ENCODE assay signal across 8 cellular contexts in the genomic region with DNA sequence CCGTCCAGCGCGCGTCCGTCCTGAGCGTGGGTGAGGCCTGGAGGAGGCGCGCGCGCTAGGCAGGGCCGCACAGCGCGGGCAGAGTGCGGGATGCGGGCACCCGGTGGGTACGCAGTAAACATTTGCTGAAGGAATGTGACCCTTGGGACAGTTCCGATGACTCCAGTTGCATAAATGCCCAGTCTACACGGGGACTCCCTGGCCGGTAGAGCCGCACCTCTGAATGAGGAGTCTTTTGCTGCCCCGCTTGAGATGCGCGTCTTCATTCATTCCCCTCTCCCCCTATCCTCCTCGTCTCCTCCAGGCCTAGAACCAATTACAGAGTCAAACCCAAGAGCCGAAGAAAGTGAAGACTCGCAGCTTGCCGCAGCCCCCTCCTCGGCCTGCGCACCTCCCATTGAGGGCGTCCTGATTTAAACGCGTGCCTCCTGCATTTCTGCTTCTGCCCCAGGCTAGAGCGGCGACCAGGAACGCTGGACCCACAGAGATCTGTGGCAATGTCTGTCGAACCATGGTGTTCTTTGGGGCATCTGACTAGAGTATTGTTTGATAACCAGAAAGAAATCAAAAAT. TPM values are rescaled to one million over a fixed set of nuclear protein-coding genes. Genes with fewer than 3 reads are reported as not detected.
DNase-seq lines count a peak whose midpoint lies in the region; ATAC-seq lines count a peak whose summit lies in the region.

No MANE protein-coding gene starts in this region.

- no peaks in the 10 kb centered on the region for H3K9me3 Mint-ChIP-seq in CD4-positive, alpha-beta memory T cell

- H3K4me3 ChIP-seq in CD4-positive, alpha-beta memory T cell (ENCODE audit: low read length in 2 of 2), result peak overlapping the region in 1 of 2 donors; percentile 91
- H3K4me3 ChIP-seq in Jurkat, Clone E6-1 (ENCODE audit: low read length), result peak overlapping the region; percentile 88
- peak overlapping the region; percentile 91 for H3K4me3 ChIP-seq in duodenal mucosa (ENCODE audit: low read depth in 1 of 2, low read length in 2 of 2)
- peak overlapping the region; percentile 67 to 79 for H3K4me3 ChIP-seq in muscle layer of colon (ENCODE audit: low read depth in 1 of 2, low read length in 2 of 2)

- H3K27ac ChIP-seq in CD4-positive, alpha-beta memory T cell (ENCODE audit: low read depth, low read length), result peak overlapping the region; percentile 97
- H3K27ac ChIP-seq in duodenal mucosa (ENCODE audit: low read depth, low read length) (no peak overlapping the region), muscle layer of colon (ENCODE audit: low read depth, low read length) (no peak overlapping the region)

- H3K4me1 ChIP-seq in CD4-positive, alpha-beta memory T cell (ENCODE audit: insufficient read depth, low read length), result peaks cover 21% of the 10 kb centered on the region
- H3K4me1 ChIP-seq in duodenal mucosa (ENCODE audit: control insufficient read depth in 1 of 2, insufficient read depth in 2 of 2, low read length in 2 of 2) (peaks cover 24 to 31% of the 10 kb centered on the region in 2 donors), muscle layer of colon (ENCODE audit: insufficient read depth, low read length) (peaks cover 23% of the 10 kb centered on the region)

- peaks cover 0 to 16% of the 10 kb centered on the region in 2 donors for H3K36me3 Mint-ChIP-seq in CD4-positive, alpha-beta memory T cell

- intact Hi-C loops in CD4-positive, alpha-beta memory T cell (cut with micrococcal nuclease), result loop anchor here (2.0 to 5.0 kb wide), 3 partner anchors 45 to 241 kb away; a partner anchor contains a TSS

- H3K9ac ChIP-seq in duodenal mucosa (ENCODE audit: low read depth in 1 of 2, low read length in 2 of 2), result peak overlapping the region; percentile 67 to 93
- peak overlapping the region; percentile 55 for H3K9ac ChIP-seq in muscle layer of colon (ENCODE audit: low read length)

- H3K9me3 ChIP-seq in CD4-positive, alpha-beta memory T cell (ENCODE audit: control insufficient read depth in 1 of 2, low read length in 2 of 2), result no peaks in the 10 kb centered on the region
- H3K9me3 ChIP-seq in duodenal mucosa (ENCODE audit: control insufficient read depth in 1 of 2, low read length in 2 of 2) (no peaks in the 10 kb centered on the region), muscle layer of colon (ENCODE audit: low read length) (no peaks in the 10 kb centered on the region)

- H3K4me3 Mint-ChIP-seq in CD4-positive, alpha-beta memory T cell, result peak overlapping the region; percentile 86 to 96 (median 92)

- no peaks in the 10 kb centered on the region for H3K27me3 ChIP-seq in CD4-positive, alpha-beta memory T cell (ENCODE audit: insufficient read depth, low read length)
- H3K27me3 ChIP-seq in duodenal mucosa (ENCODE audit: control insufficient read depth in 1 of 2, insufficient read depth in 2 of 2, low read length in 2 of 2) (no peaks in the 10 kb centered on the region), muscle layer of colon (ENCODE audit: control insufficient read depth in 1 of 2, insufficient read depth in 2 of 2, low read length in 2 of 2) (peaks cover 0 to 3% of the 10 kb centered on the region in 2 donors)

- POLR2A ChIA-PET in CD4-positive, alpha-beta memory T cell (lab: Charles Lee; ENCODE audit: partially characterized antibody), result interaction anchor here (0.6 to 7.4 kb wide), 15 partner anchors 15 to 337 kb away, joined by 3 to 65 read pairs (median 7); a partner anchor contains a TSS

- CTCF ChIA-PET in CD4-positive, alpha-beta memory T cell (lab: Charles Lee; ENCODE audit: partially characterized antibody), result interaction anchor here (2.7 kb wide), 1 partner anchor 21 kb away, joined by 6 read pairs; a partner anchor contains a TSS

- H3K27ac Mint-ChIP-seq in CD4-positive, alpha-beta memory T cell, result peak overlapping the region; percentile 49 to 93 (median 84)

- H3K36me3 ChIP-seq in CD4-positive, alpha-beta memory T cell (ENCODE audit: insufficient read depth, low read length), result no peaks in the 10 kb centered on the region
- H3K36me3 ChIP-seq in duodenal mucosa (ENCODE audit: control insufficient read depth in 1 of 2, insufficient read depth in 2 of 2, low read length in 2 of 2) (peaks cover 0 to 22% of the 10 kb centered on the region in 2 donors), muscle layer of colon (ENCODE audit: insufficient read depth, low read length) (peaks cover 4% of the 10 kb centered on the region)

- no peak for DNase-seq in CD4-positive, alpha-beta memory T cell
- no peak for DNase-seq in Jurkat, Clone E6-1 (ENCODE audit: low read depth, low spot score)
- DNase-seq in activated gamma-delta T cell treated with Interleukin-2 at 50 U/mL for 16 hours (no peak), NCI-H1092 treated with DMSO at 0.1 percent for 48 hours (lab: John Stamatoyannopoulos, UW) (no peak)
- no peak for DNase-seq in NK-92 treated with Interleukin-12 subunit alpha and Interleukin-12 subunit beta, amount 100 ng/mL, for 24 hours (lab: John Stamatoyannopoulos, UW)

- no peaks in the 10 kb centered on the region for H3K27me3 Mint-ChIP-seq in CD4-positive, alpha-beta memory T cell

- ATAC-seq in GM21390 (IDR thresholded peaks at IDR 0.05; ENCODE audit: unreplicated experiment), result peak; percentile 20

- H3K4me1 Mint-ChIP-seq in CD4-positive, alpha-beta memory T cell, result peaks cover 8 to 39% (median 16%) of the 10 kb centered on the region in 4 donors

RNA-seq across cellular contexts. Expression of a gene that starts 0.7 kb away (rescaled TPM):
- 100 to 1,000 TPM; 178 to 196 TPM for total RNA-seq in CD4-positive, alpha-beta memory T cell
- polyA plus RNA-seq in CD4-positive, alpha-beta memory T cell, result 10 to 100 TPM; 30.7 to 40.3 TPM
- polyA plus RNA-seq in Jurkat, Clone E6-1 (2012; ENCODE audit: insufficient read depth, insufficient read length), result 76.0 TPM

RNA-seq across cellular contexts. Expression of a gene that starts 5.2 kb away (rescaled TPM):
- 10 to 100 TPM; 68.0 to 70.0 TPM for total RNA-seq in CD4-positive, alpha-beta memory T cell
- 1 to 10 TPM in 1 of 2 donors, not detected in 1; 2.3 TPM for polyA plus RNA-seq in CD4-positive, alpha-beta memory T cell
- 72.6 TPM for polyA plus RNA-seq in Jurkat, Clone E6-1 (2012; ENCODE audit: insufficient read depth, insufficient read length)

RNA-seq across cellular contexts. Expression of a gene that starts 17.2 kb away (rescaled TPM):
- total RNA-seq in CD4-positive, alpha-beta memory T cell, result under 1 TPM; 0.22 to 0.49 TPM
- not detected for polyA plus RNA-seq in CD4-positive, alpha-beta memory T cell
- not detected for polyA plus RNA-seq in Jurkat, Clone E6-1 (2012; ENCODE audit: insufficient read depth, insufficient read length)

RNA-seq across cellular contexts. Expression of a gene that starts 20.7 kb away (rescaled TPM):
- total RNA-seq in CD4-positive, alpha-beta memory T cell, result not detected
- polyA plus RNA-seq in CD4-positive, alpha-beta memory T cell, result under 1 TPM in 1 of 2 donors, not detected in 1; 0.83 TPM
- polyA plus RNA-seq in Jurkat, Clone E6-1 (2012; ENCODE audit: insufficient read depth, insufficient read length), result 7.6 TPM

RNA-seq across cellular contexts. Expression of a gene that starts 37.7 kb away (rescaled TPM):
- total RNA-seq in CD4-positive, alpha-beta memory T cell, result 1 to 10 TPM; 7.0 to 7.5 TPM
- 1 to 10 TPM; 4.3 to 7.5 TPM for polyA plus RNA-seq in CD4-positive, alpha-beta memory T cell
- polyA plus RNA-seq in Jurkat, Clone E6-1 (2012; ENCODE audit: insufficient read depth, insufficient read length), result not detected
